Comparison of ENCODE assay signal across 2 cellular contexts in genomic region chr22:49992921-49993648, GRCh38.
TF ChIP-seq lines count a peak whose summit lies in the region.

No MANE protein-coding gene starts in this region.

TF ChIP-seq in HEK293, 187 proteins besides CTCF, POLR2A, EP300 and RAD21 (continues in another document):
- TF ChIP-seq, protein P1, sequence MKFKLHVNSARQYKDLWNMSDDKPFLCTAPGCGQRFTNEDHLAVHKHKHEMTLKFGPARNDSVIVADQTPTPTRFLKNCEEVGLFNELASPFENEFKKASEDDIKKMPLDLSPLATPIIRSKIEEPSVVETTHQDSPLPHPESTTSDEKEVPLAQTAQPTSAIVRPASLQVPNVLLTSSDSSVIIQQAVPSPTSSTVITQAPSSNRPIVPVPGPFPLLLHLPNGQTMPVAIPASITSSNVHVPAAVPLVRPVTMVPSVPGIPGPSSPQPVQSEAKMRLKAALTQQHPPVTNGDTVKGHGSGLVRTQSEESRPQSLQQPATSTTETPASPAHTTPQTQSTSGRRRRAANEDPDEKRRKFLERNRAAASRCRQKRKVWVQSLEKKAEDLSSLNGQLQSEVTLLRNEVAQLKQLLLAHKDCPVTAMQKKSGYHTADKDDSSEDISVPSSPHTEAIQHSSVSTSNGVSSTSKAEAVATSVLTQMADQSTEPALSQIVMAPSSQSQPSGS (tag by site-specific recombination; IDR thresholded peaks at IDR 0.05; ENCODE audit: low read depth): no peak
- TF ChIP-seq ZNF514 (tag by site-specific recombination; IDR thresholded peaks at IDR 0.05) (no peak), ZNF76 (tag by site-specific recombination; IDR thresholded peaks at IDR 0.05; ENCODE audit: borderline replicate concordance, low read depth) (no peak), ZNF707 (tag by site-specific recombination; IDR thresholded peaks at IDR 0.05) (no peak), ZNF26 (tag by site-specific recombination; IDR thresholded peaks at IDR 0.05) (no peak), ZBTB26 (tag by site-specific recombination; optimal IDR thresholded peaks at IDR 0.05) (no peak), ZNF747 (tag by site-specific recombination; IDR thresholded peaks at IDR 0.05) (no peak), ZNF398 (tag by site-specific recombination; IDR thresholded peaks at IDR 0.05) (no peak), ZNF561 (tag by site-specific recombination; IDR thresholded peaks at IDR 0.05; ENCODE audit: borderline replicate concordance) (no peak), ZBTB48 (tag by site-specific recombination; IDR thresholded peaks at IDR 0.05) (no peak), ZNF335 (tag by site-specific recombination; conservative IDR thresholded peaks at IDR 0.05) (no peak), ZNF2 (tag by site-specific recombination; IDR thresholded peaks at IDR 0.05) (0 out of 2 replicates have a peak, but pooled peaks have one; percentile 24), ZNF529 (tag by site-specific recombination; IDR thresholded peaks at IDR 0.05; ENCODE audit: insufficient replicate concordance) (no peak), KLF9 (tag by site-specific recombination; IDR thresholded peaks at IDR 0.05; ENCODE audit: low read depth) (no peak), KLF16 (tag by site-specific recombination; IDR thresholded peaks at IDR 0.05) (no peak), ZNF416 (tag by site-specific recombination; IDR thresholded peaks at IDR 0.05) (no peak), ZEB2 (tag by site-specific recombination; IDR thresholded peaks at IDR 0.05) (no peak)
- TF ChIP-seq, protein P2, sequence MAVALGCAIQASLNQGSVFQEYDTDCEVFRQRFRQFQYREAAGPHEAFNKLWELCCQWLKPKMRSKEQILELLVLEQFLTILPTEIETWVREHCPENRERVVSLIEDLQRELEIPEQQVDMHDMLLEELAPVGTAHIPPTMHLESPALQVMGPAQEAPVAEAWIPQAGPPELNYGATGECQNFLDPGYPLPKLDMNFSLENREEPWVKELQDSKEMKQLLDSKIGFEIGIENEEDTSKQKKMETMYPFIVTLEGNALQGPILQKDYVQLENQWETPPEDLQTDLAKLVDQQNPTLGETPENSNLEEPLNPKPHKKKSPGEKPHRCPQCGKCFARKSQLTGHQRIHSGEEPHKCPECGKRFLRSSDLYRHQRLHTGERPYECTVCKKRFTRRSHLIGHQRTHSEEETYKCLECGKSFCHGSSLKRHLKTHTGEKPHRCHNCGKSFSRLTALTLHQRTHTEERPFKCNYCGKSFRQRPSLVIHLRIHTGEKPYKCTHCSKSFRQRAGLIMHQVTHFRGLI (tag by site-specific recombination; IDR thresholded peaks at IDR 0.05): no peak
- TF ChIP-seq, protein P3, sequence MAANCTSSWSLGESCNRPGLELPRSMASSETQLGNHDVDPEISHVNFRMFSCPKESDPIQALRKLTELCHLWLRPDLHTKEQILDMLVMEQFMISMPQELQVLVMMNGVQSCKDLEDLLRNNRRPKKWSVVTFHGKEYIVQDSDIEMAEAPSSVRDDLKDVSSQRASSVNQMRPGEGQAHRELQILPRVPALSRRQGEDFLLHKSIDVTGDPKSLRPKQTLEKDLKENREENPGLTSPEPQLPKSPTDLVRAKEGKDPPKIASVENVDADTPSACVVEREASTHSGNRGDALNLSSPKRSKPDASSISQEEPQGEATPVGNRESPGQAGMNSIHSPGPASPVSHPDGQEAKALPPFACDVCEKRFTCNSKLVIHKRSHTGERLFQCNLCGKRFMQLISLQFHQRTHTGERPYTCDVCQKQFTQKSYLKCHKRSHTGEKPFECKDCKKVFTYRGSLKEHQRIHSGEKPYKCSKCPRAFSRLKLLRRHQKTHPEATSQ (tag by site-specific recombination; IDR thresholded peaks at IDR 0.05): no peak

TF ChIP-seq in GM12878, 131 proteins besides CTCF, POLR2A, EP300 and RAD21 (continued from another document):
- TF ChIP-seq SMARCA5 (IDR thresholded peaks at IDR 0.05) (0 out of 2 replicates have a peak, but pooled peaks have one; percentile 50), YY1 (IDR thresholded peaks at IDR 0.05; ENCODE audit: low read depth, low read length) (peak; percentile 61; the same call in 1 of the 2 replicates), BRCA1 (IDR thresholded peaks at IDR 0.05; ENCODE audit: low read depth, low read length) (peak; percentile 37; the same call in 1 of the 2 replicates), MAX (IDR thresholded peaks at IDR 0.05; ENCODE audit: low read depth, low read length) (no peak), ZBTB11 (CRISPR knock-in tag; IDR thresholded peaks at IDR 0.05) (no peak), CREM (IDR thresholded peaks at IDR 0.05; ENCODE audit: low read depth) (no peak), SPI1 (IDR thresholded peaks at IDR 0.05; ENCODE audit: borderline replicate concordance, insufficient read depth, low read depth, low read length) (peak; percentile 16; the same call in 1 of the 2 replicates), FOXM1 (IDR thresholded peaks at IDR 0.05; ENCODE audit: low read depth, low read length) (no peak), MEF2A (IDR thresholded peaks at IDR 0.05; ENCODE audit: insufficient read depth, low read depth, low read length) (no peak)
